ENCODE assay signal across 25 cellular contexts in genomic region chrX:124015721-124016120, GRCh38. TPM values are rescaled to one million over a fixed set of nuclear protein-coding genes. Genes with fewer than 3 reads are reported as not detected.
DNase-seq lines count a peak whose midpoint lies in the region; TF ChIP-seq lines count a peak whose summit lies in the region.
"Had no signal": no experiment of that assay in that cellular context is flagged by ENCODE, and none has a peak within 500 bp of the region (broad histone marks: within the 10 kb centered on the region; RNA-seq: fewer than 3 reads in every experiment).

No MANE protein-coding gene starts in this region.

- no peak overlapping the region for H3K4me3 Mint-ChIP-seq in activated naive CD4-positive, alpha-beta T cell treated with anti-CD3 and anti-CD28 coated beads for 36 hours
- H3K4me3 Mint-ChIP-seq in mesothelial cell of epicardium, result no peak overlapping the region
- H3K4me3 Mint-ChIP-seq: CD14-positive monocyte, GM23338, H9 had no signal

- no peaks in the 10 kb centered on the region for H3K27me3 Mint-ChIP-seq in activated naive CD4-positive, alpha-beta T cell treated with anti-CD3 and anti-CD28 coated beads for 36 hours (ENCODE audit: low read depth)
- no peaks in the 10 kb centered on the region for H3K27me3 Mint-ChIP-seq in mesothelial cell of epicardium (ENCODE audit: low read depth)

- H3K9me3 ChIP-seq in transverse colon (no peaks in the 10 kb centered on the region), uterus (no peaks in the 10 kb centered on the region)
- H3K9me3 ChIP-seq: BE2C, SJCRH30 had no signal

- no peaks in the 10 kb centered on the region for H3K27me3 ChIP-seq in transverse colon
- H3K27me3 ChIP-seq in uterus, result no peaks in the 10 kb centered on the region
- H3K27me3 ChIP-seq: BE2C, SJCRH30 had no signal

- no peak for DNase-seq in activated naive CD4-positive, alpha-beta T cell treated with anti-CD3 and anti-CD28 coated beads for 36 hours
- no peak for DNase-seq in activated naive CD4-positive, alpha-beta T cell treated with anti-CD3 and anti-CD28 coated beads, Interleukin-2, amount 50 U/mL, for 16 hours
- peak; percentile 44 for DNase-seq in LNCaP clone FGC (ENCODE audit: low read depth)
- DNase-seq in mesothelial cell of epicardium (ENCODE audit: low spot score in 2 of 2, unreplicated experiment in 2 of 2), result no peak
- DNase-seq in transverse colon, result no peak
- DNase-seq in kidney tubule cell (ENCODE audit: low spot score), result no peak
- no peak for DNase-seq in uterus
- no peak for DNase-seq in NOMO-1 (lab: John Stamatoyannopoulos, UW; ENCODE audit: unreplicated experiment in 2 of 2)
- DNase-seq: ACHN, BE2C, H9, Karpas-422, MV-4-11, NCI-H1105, NCI-H1436 treated with DMSO at 0.1 percent for 48 hours, NCI-H187 treated with DMSO at 0.1 percent for 48 hours, NCI-H2171 treated with DMSO at 0.1 percent for 48 hours, NCI-H345, NCI-H524 treated with DMSO at 0.1 percent for 48 hours, NCI-H774, PC-9, SJCRH30 had no signal

- in situ Hi-C loops in transverse colon (cut with MboI; ENCODE audit: low pct_ligation_motif_present in 1 of 4, low pct_unique_long_range_greater_than_20kb in 1 of 4, low sequenced_read_pairs in 3 of 4), result no loop called here

- no peak for TF ChIP-seq CTCF in LNCaP clone FGC (IDR thresholded peaks at IDR 0.05; ENCODE audit: control insufficient read depth, extremely low read depth, insufficient read depth)
- TF ChIP-seq CTCF in mesothelial cell of epicardium (IDR thresholded peaks at IDR 0.05; ENCODE audit: unreplicated experiment), result no peak
- no peak for TF ChIP-seq CTCF in transverse colon (IDR thresholded peaks at IDR 0.05)
- no peak for TF ChIP-seq CTCF in uterus (IDR thresholded peaks at IDR 0.05)

- H3K27ac Mint-ChIP-seq in activated naive CD4-positive, alpha-beta T cell treated with anti-CD3 and anti-CD28 coated beads for 36 hours, result peak overlapping the region; percentile 30
- H3K27ac Mint-ChIP-seq in mesothelial cell of epicardium, result peak overlapping the region; percentile 9
- H3K27ac Mint-ChIP-seq: GM23338, H9 had no signal

- no peak for TF ChIP-seq EP300 in transverse colon (IDR thresholded peaks at IDR 0.05; ENCODE audit: low read depth)

- H3K4me3 ChIP-seq in LNCaP clone FGC (ENCODE audit: low read depth, low read length) (no peak overlapping the region), transverse colon (no peak overlapping the region), uterus (no peak overlapping the region)
- H3K4me3 ChIP-seq: GM23338, PC-9, SJCRH30 had no signal

- H3K4me1 ChIP-seq in transverse colon, result peaks cover 4 to 13% (median 5%) of the 10 kb centered on the region in 4 donors
- no peaks in the 10 kb centered on the region for H3K4me1 ChIP-seq in uterus
- H3K4me1 ChIP-seq: BE2C had no signal

- H3K27ac ChIP-seq in transverse colon, result peak overlapping the region; percentile 21 to 61 (median 48)
- H3K27ac ChIP-seq in uterus, result no peak overlapping the region
- H3K27ac ChIP-seq: 22Rv1, PC-9, SJCRH30 had no signal

- no peaks in the 10 kb centered on the region for H3K36me3 Mint-ChIP-seq in activated naive CD4-positive, alpha-beta T cell treated with anti-CD3 and anti-CD28 coated beads for 36 hours (ENCODE audit: low read depth)
- no peaks in the 10 kb centered on the region for H3K36me3 Mint-ChIP-seq in mesothelial cell of epicardium
- H3K36me3 Mint-ChIP-seq: CD14-positive monocyte had no signal

- H3K9me3 Mint-ChIP-seq in activated naive CD4-positive, alpha-beta T cell treated with anti-CD3 and anti-CD28 coated beads for 36 hours, result no peaks in the 10 kb centered on the region
- peaks cover 21% of the 10 kb centered on the region for H3K9me3 Mint-ChIP-seq in mesothelial cell of epicardium
- H3K9me3 Mint-ChIP-seq: CD14-positive monocyte, GM23338 had no signal

- peaks cover 40% of the 10 kb centered on the region for H3K4me1 Mint-ChIP-seq in activated naive CD4-positive, alpha-beta T cell treated with anti-CD3 and anti-CD28 coated beads for 36 hours (ENCODE audit: low read depth)
- peaks cover 2% of the 10 kb centered on the region for H3K4me1 Mint-ChIP-seq in mesothelial cell of epicardium
- H3K4me1 Mint-ChIP-seq: GM23338 had no signal

- CTCF ChIA-PET in activated naive CD4-positive, alpha-beta T cell treated with anti-CD3 and anti-CD28 coated beads for 36 hours (lab: Charles Lee), result no interaction called here

- H3K36me3 ChIP-seq in transverse colon, result no peaks in the 10 kb centered on the region
- no peaks in the 10 kb centered on the region for H3K36me3 ChIP-seq in uterus
- H3K36me3 ChIP-seq: BE2C, SJCRH30 had no signal

- intact Hi-C loops in activated naive CD4-positive, alpha-beta T cell treated with anti-CD3 and anti-CD28 coated beads for 36 hours (cut with micrococcal nuclease), result loop anchor here (10.0 kb wide), 1 partner anchor 131 kb away; no protein-coding TSS in a partner anchor
- intact Hi-C loops in transverse colon (cut with DNase I; ENCODE audit: low total_unique reads) (no loop called here), uterus (cut with DNase I; ENCODE audit: low total_unique reads) (no loop called here)

- no peak for TF ChIP-seq POLR2A in transverse colon (IDR thresholded peaks at IDR 0.05)
- TF ChIP-seq POLR2A in uterus (IDR thresholded peaks at IDR 0.05), result no peak

- 91% methylated on average over 1 of the region's 1 CpG; no CpG with 5 or more reads in 1 of the 2 donors for WGBS in transverse colon (ENCODE audit: low coverage in 1 of 2), 2 donors

RNA-seq across cellular contexts. Expression of gene STAG2, which starts 54.2 kb away (rescaled TPM):
- total RNA-seq in activated naive CD4-positive, alpha-beta T cell treated with anti-CD3 and anti-CD28 coated beads for 36 hours, result 10 to 100 TPM; 84.5 to 86.0 TPM
- 57.7 to 67.0 TPM (median 62.8 TPM) in 3 replicates for total RNA-seq in mesothelial cell of epicardium
- 100 to 1,000 TPM in 1 of 4 donors, 10 to 100 TPM in 3; 20.7 to 103 (median 79.5) TPM for total RNA-seq in transverse colon
- total RNA-seq in uterus, result 100 to 1,000 TPM in 2 of 4 donors, 10 to 100 TPM in 2; 32.5 to 170 (median 83.4) TPM

Comparison
In these comparisons a context has a peak if more than half of its experiments do, and no peak if none do; other contexts are left out.
1. H3K27ac ChIP-seq: peak in transverse colon (4 of 4); none in uterus (0 of 2).